Comparison of ENCODE assay signal across 12 cellular contexts in genomic region chr14:99466719-99467118, GRCh38. TPM values are rescaled to one million over a fixed set of nuclear protein-coding genes. Genes with fewer than 3 reads are reported as not detected.
DNase-seq lines count a peak whose midpoint lies in the region; ATAC-seq and TF ChIP-seq lines count a peak whose summit lies in the region.
"Had no signal": no experiment of that assay in that cellular context is flagged by ENCODE, and none has a peak within 500 bp of the region (broad histone marks: within the 10 kb centered on the region; RNA-seq: fewer than 3 reads in every experiment).

No MANE protein-coding gene starts in this region.

- H3K27me3 Mint-ChIP-seq in natural killer cell (ENCODE audit: low read depth in 2 of 2) (no peaks in the 10 kb centered on the region), brain (no peaks in the 10 kb centered on the region), nephron (ENCODE audit: low read depth) (no peaks in the 10 kb centered on the region)
- no peaks in the 10 kb centered on the region for H3K27me3 Mint-ChIP-seq in natural killer cell treated with Interleukin-12 subunit alpha and Interleukin-12 subunit beta and Interleukin-15 and Interleukin-18, amount 100 ng/mL, for 72 hours
- H3K27me3 Mint-ChIP-seq: CD8-positive, alpha-beta memory T cell had no signal

- TF ChIP-seq CTCF in natural killer cell (IDR thresholded peaks at IDR 0.05) (no peak), brain (conservative IDR thresholded peaks at IDR 0.05) (no peak), nephron (IDR thresholded peaks at IDR 0.05; ENCODE audit: unreplicated experiment in 3 of 3) (no peak), GM20000 (IDR thresholded peaks at IDR 0.05; ENCODE audit: extremely low read depth, missing control alignments) (no peak)

- H3K4me1 Mint-ChIP-seq in natural killer cell (peaks cover 81 to 86% of the 10 kb centered on the region in 2 donors), brain (peaks cover 59% of the 10 kb centered on the region), nephron (peaks cover 64% of the 10 kb centered on the region)
- H3K4me1 Mint-ChIP-seq in natural killer cell treated with Interleukin-12 subunit alpha and Interleukin-12 subunit beta and Interleukin-15 and Interleukin-18, amount 100 ng/mL, for 72 hours (ENCODE audit: low read depth in 2 of 2): peaks cover 76 to 80% of the 10 kb centered on the region in 2 donors

- intact Hi-C loops in natural killer cell (cut with micrococcal nuclease): no loop called here

- H3K36me3 Mint-ChIP-seq in natural killer cell (peaks cover 9% of the 10 kb centered on the region), brain (peaks cover 14% of the 10 kb centered on the region), nephron (ENCODE audit: low read depth) (peaks cover 25% of the 10 kb centered on the region)
- peaks cover 18% of the 10 kb centered on the region for H3K36me3 Mint-ChIP-seq in natural killer cell treated with Interleukin-12 subunit alpha and Interleukin-12 subunit beta and Interleukin-15 and Interleukin-18, amount 100 ng/mL, for 72 hours

- DNase-seq in natural killer cell (no peak), DMS114 treated with DMSO at 0.1 percent for 48 hours (lab: John Stamatoyannopoulos, UW; ENCODE audit: unreplicated experiment) (no peak), GM20000 (ENCODE audit: low spot score) (no peak)
- no peak for DNase-seq in natural killer cell treated with Interleukin-12 subunit alpha and Interleukin-12 subunit beta and Interleukin-15 and Interleukin-18, amount 100 ng/mL, for 72 hours (ENCODE audit: low spot score)
- DNase-seq: AML-193; CD8-positive, alpha-beta memory T cell; H9 had no signal

- ATAC-seq in natural killer cell: no peak
- ATAC-seq in natural killer cell treated with Interleukin-12 subunit alpha and Interleukin-12 subunit beta and Interleukin-15 and Interleukin-18, amount 100 ng/mL, for 72 hours: no peak
- ATAC-seq in HG03159 (IDR thresholded peaks at IDR 0.05; ENCODE audit: unreplicated experiment): no peak
- ATAC-seq: GM12878, GM23338 had no signal

- peak overlapping the region; percentile 71 to 91 for H3K27ac Mint-ChIP-seq in natural killer cell
- H3K27ac Mint-ChIP-seq in natural killer cell treated with Interleukin-12 subunit alpha and Interleukin-12 subunit beta and Interleukin-15 and Interleukin-18, amount 100 ng/mL, for 72 hours: peak overlapping the region in 1 of 2 donors; percentile 81
- H3K27ac Mint-ChIP-seq in brain: peak overlapping the region in 3 of 5 experiments; percentile 2 to 36 (median 16)
- peak overlapping the region; percentile 50 to 78 (median 68) for H3K27ac Mint-ChIP-seq in nephron
- H3K27ac Mint-ChIP-seq: GM23338 had no signal

- peak overlapping the region; percentile 73 for H3K4me3 Mint-ChIP-seq in natural killer cell
- H3K4me3 Mint-ChIP-seq in natural killer cell treated with Interleukin-12 subunit alpha and Interleukin-12 subunit beta and Interleukin-15 and Interleukin-18, amount 100 ng/mL, for 72 hours: no peak overlapping the region
- no peak overlapping the region for H3K4me3 Mint-ChIP-seq in brain
- H3K4me3 Mint-ChIP-seq in nephron: no peak overlapping the region
- H3K4me3 Mint-ChIP-seq: CD8-positive, alpha-beta memory T cell; GM23338; H9 had no signal

- H3K9me3 Mint-ChIP-seq in natural killer cell: no peaks in the 10 kb centered on the region
- no peaks in the 10 kb centered on the region for H3K9me3 Mint-ChIP-seq in natural killer cell treated with Interleukin-12 subunit alpha and Interleukin-12 subunit beta and Interleukin-15 and Interleukin-18, amount 100 ng/mL, for 72 hours
- H3K9me3 Mint-ChIP-seq in brain: no peaks in the 10 kb centered on the region
- H3K9me3 Mint-ChIP-seq in nephron: no peaks in the 10 kb centered on the region
- H3K9me3 Mint-ChIP-seq: CD8-positive, alpha-beta memory T cell; GM23338; H9 had no signal

RNA-seq across cellular contexts. Expression of gene SETD3, which starts 13.9 kb away (rescaled TPM):
- 100 to 1,000 TPM; 111 to 160 (median 137) TPM for total RNA-seq in natural killer cell
- total RNA-seq in natural killer cell treated with Interleukin-12 subunit alpha and Interleukin-12 subunit beta and Interleukin-15 and Interleukin-18, amount 100 ng/mL, for 72 hours: 10 to 100 TPM; 80.6 to 96.7 TPM
- 41.2 TPM for polyA plus RNA-seq in brain (ENCODE audit: insufficient read depth, low read depth, low replicate concordance)

RNA-seq across cellular contexts. Expression of gene CCNK, which starts 14.5 kb away (rescaled TPM):
- total RNA-seq in natural killer cell: 100 to 1,000 TPM; 155 to 168 (median 165) TPM
- total RNA-seq in natural killer cell treated with Interleukin-12 subunit alpha and Interleukin-12 subunit beta and Interleukin-15 and Interleukin-18, amount 100 ng/mL, for 72 hours: 100 to 1,000 TPM in 1 of 2 donors, 10 to 100 TPM in 1; 78.6 to 105 TPM
- polyA plus RNA-seq in brain (ENCODE audit: insufficient read depth, low read depth, low replicate concordance): 48.7 TPM
